ENCODE assay signal across 2 cellular contexts in the genomic region with DNA sequence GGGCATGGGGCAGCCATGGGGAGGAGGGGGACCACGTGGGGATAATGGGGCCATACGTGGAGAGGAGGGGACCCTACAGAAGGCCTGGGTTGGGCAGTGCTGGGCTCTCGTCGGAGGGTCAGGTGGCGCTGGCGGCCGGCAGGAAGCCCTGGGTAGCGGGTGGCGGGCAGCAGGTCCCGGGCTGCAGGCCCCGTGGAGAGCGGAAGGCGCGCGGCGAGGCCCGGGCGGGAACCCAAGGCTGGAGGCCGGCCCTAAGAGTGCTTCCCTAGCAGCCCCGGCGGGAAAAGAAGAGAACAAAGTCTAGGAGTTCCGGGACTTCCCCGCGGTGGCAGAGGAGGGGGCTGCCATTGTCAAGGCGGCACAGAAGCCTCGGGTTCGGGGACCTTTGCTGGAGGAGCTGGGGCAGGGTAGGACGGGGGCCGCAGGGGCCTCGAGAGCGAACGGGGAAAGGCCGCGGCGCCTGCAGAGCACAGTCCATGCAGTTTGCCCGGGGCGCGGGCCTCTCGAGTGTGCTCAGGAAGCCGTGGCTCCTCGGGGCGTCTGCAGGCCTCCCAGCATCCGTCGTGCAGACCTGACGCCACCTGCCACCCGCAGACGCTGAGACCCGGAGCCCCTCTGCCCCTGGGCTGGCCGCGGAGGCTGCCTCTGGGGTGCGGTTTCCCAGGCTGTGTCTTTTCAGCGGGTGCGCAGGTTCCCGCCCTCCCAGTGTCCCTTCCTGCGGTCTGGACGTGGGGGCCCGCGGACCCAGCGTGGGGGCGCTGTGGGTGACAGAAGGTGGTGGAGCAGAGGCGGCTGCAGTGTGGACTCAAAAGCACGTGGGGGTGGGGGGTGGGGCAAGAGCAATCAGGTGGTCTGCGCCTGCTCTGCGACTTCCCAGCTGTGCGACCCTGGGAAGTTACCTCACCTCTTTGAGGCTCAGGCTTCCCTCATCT.
TF ChIP-seq lines count a peak whose summit lies in the region.

No MANE protein-coding gene starts in this region.

TF ChIP-seq in SK-N-SH, 30 proteins besides CTCF, POLR2A, EP300 and RAD21:
- TF ChIP-seq, protein P1, sequence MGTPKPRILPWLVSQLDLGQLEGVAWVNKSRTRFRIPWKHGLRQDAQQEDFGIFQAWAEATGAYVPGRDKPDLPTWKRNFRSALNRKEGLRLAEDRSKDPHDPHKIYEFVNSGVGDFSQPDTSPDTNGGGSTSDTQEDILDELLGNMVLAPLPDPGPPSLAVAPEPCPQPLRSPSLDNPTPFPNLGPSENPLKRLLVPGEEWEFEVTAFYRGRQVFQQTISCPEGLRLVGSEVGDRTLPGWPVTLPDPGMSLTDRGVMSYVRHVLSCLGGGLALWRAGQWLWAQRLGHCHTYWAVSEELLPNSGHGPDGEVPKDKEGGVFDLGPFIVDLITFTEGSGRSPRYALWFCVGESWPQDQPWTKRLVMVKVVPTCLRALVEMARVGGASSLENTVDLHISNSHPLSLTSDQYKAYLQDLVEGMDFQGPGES (IDR thresholded peaks at IDR 0.05; ENCODE audit: low read depth, low read length): no peak
- TF ChIP-seq GABPA (IDR thresholded peaks at IDR 0.05; ENCODE audit: low read depth): no peak
- no peak for TF ChIP-seq RCOR1 (IDR thresholded peaks at IDR 0.05; ENCODE audit: low read length)
- no peak for TF ChIP-seq GATA2 (CRISPR knock-in tag; IDR thresholded peaks at IDR 0.05)
- no peak for TF ChIP-seq MAX (IDR thresholded peaks at IDR 0.05; ENCODE audit: low read depth)
- TF ChIP-seq RXRA (IDR thresholded peaks at IDR 0.05; ENCODE audit: borderline replicate concordance, low read depth): no peak
- no peak for TF ChIP-seq CHD2 (IDR thresholded peaks at IDR 0.05; ENCODE audit: low read length, partially characterized antibody)
- TF ChIP-seq REST (IDR thresholded peaks at IDR 0.05; ENCODE audit: low read depth, low read length): no peak
- no peak for TF ChIP-seq NFIC (IDR thresholded peaks at IDR 0.05; ENCODE audit: borderline replicate concordance)
- TF ChIP-seq TAF1 (IDR thresholded peaks at IDR 0.05; ENCODE audit: borderline replicate concordance, low read depth, low read length): no peak
- no peak for TF ChIP-seq MXI1 (IDR thresholded peaks at IDR 0.05; ENCODE audit: low read depth, low read length)
- TF ChIP-seq SIN3A (IDR thresholded peaks at IDR 0.05; ENCODE audit: borderline replicate concordance, low read depth, low read length): no peak
- TF ChIP-seq POLR2AphosphoS5 (IDR thresholded peaks at IDR 0.05; ENCODE audit: low read depth, low read length): no peak
- no peak for TF ChIP-seq FOXM1 (IDR thresholded peaks at IDR 0.05; ENCODE audit: low read depth)
- TF ChIP-seq USF2 (IDR thresholded peaks at IDR 0.05; ENCODE audit: borderline replicate concordance, low read depth, low read length): no peak

TF ChIP-seq in SK-N-SH treated with all-trans-retinoic acid at 6 μM for 48 hours, 23 proteins besides CTCF, POLR2A, EP300 and RAD21:
- no peak for TF ChIP-seq ISL1 (CRISPR knock-in tag; IDR thresholded peaks at IDR 0.05)
TF ChIP-seq in SK-N-SH treated with all-trans-retinoic acid at 6 μM for 48 hours: peak in this region for 0.
